ENCODE assay signal across 1 cellular context in genomic region chr16:1959269-1960039, GRCh38.
TF ChIP-seq lines count a peak whose summit lies in the region.

TSS of gene NDUFB10 (plus strand) at chr16:1959538. CDS start at chr16:1959625, 87 bp downstream.

TF ChIP-seq in HepG2, 621 proteins besides CTCF, POLR2A, EP300 and RAD21 (continued from another document and continues in another):
- TF ChIP-seq ATRX (CRISPR knock-in tag; IDR thresholded peaks at IDR 0.05; ENCODE audit: borderline replicate concordance) (no peak), ETS1 (CRISPR knock-in tag; IDR thresholded peaks at IDR 0.05) (no peak), DBP (CRISPR knock-in tag; IDR thresholded peaks at IDR 0.05; ENCODE audit: not compliant biosample characterization) (no peak), ZNF639 (CRISPR knock-in tag; conservative IDR thresholded peaks at IDR 0.05) (peak; percentile 89), MXD3 (CRISPR knock-in tag; IDR thresholded peaks at IDR 0.05) (peak; percentile 76; the same call in 1 of the 2 replicates), ZNF816 (CRISPR knock-in tag; IDR thresholded peaks at IDR 0.05; ENCODE audit: borderline replicate concordance) (peak; percentile 66; the same call in 1 of the 2 replicates), ZNF414 (CRISPR knock-in tag; IDR thresholded peaks at IDR 0.05) (no peak; the same call in 1 of the 2 replicates), ZBTB2 (CRISPR knock-in tag; IDR thresholded peaks at IDR 0.05; ENCODE audit: low read depth) (peak; percentile 77), MEIS2 (CRISPR knock-in tag; IDR thresholded peaks at IDR 0.05) (peak; percentile 62), U2AF1 (optimal IDR thresholded peaks at IDR 0.05; ENCODE audit: low read depth, low read length) (no peak), NBN (conservative IDR thresholded peaks at IDR 0.05) (no peak), REL (CRISPR knock-in tag; conservative IDR thresholded peaks at IDR 0.05) (no peak), SNAPC4 (CRISPR knock-in tag; IDR thresholded peaks at IDR 0.05) (no peak), U2AF2 (IDR thresholded peaks at IDR 0.05; ENCODE audit: low read depth, low read length) (no peak), HNRNPH1 (optimal IDR thresholded peaks at IDR 0.05; ENCODE audit: low read depth, low read length) (no peak), ZNF713 (CRISPR knock-in tag; IDR thresholded peaks at IDR 0.05) (0 out of 2 replicates have a peak, but pooled peaks have one; percentile 55), PRDM10 (CRISPR knock-in tag; IDR thresholded peaks at IDR 0.05; ENCODE audit: low read depth) (peak; percentile 42; the same call in 1 of the 2 replicates), CBFB (CRISPR knock-in tag; IDR thresholded peaks at IDR 0.05) (peak; percentile 81; the same call in 1 of the 2 replicates), RBAK (CRISPR knock-in tag; IDR thresholded peaks at IDR 0.05) (no peak), TEF (CRISPR knock-in tag; IDR thresholded peaks at IDR 0.05) (no peak), FOXO1 (CRISPR knock-in tag; IDR thresholded peaks at IDR 0.05) (peak; percentile 42; the same call in 1 of the 2 replicates), SMAD1 (CRISPR knock-in tag; IDR thresholded peaks at IDR 0.05; ENCODE audit: borderline replicate concordance, low read depth) (no peak), GABPA (IDR thresholded peaks at IDR 0.05; ENCODE audit: low read depth, low read length) (peak; percentile 31; the same call in 1 of the 2 replicates), GABPA (CRISPR knock-in tag; IDR thresholded peaks at IDR 0.05; ENCODE audit: low read depth) (peak; percentile 54; the same call in 1 of the 2 replicates), ZNF670 (CRISPR knock-in tag; IDR thresholded peaks at IDR 0.05; ENCODE audit: borderline replicate concordance) (peak; percentile 61; the same call in 1 of the 2 replicates), CEBPG (CRISPR knock-in tag; IDR thresholded peaks at IDR 0.05) (0 out of 2 replicates have a peak, but pooled peaks have one; percentile 13), HNRNPLL (IDR thresholded peaks at IDR 0.05; ENCODE audit: low read depth, low read length, poor library complexity, severe bottlenecking) (peak; percentile 66), NR0B2 (CRISPR knock-in tag; IDR thresholded peaks at IDR 0.05) (no peak), HMGXB3 (CRISPR knock-in tag; IDR thresholded peaks at IDR 0.05; ENCODE audit: borderline replicate concordance) (peak; percentile 81)
